8 cellular contexts compared by ENCODE assay signal in the genomic region with DNA sequence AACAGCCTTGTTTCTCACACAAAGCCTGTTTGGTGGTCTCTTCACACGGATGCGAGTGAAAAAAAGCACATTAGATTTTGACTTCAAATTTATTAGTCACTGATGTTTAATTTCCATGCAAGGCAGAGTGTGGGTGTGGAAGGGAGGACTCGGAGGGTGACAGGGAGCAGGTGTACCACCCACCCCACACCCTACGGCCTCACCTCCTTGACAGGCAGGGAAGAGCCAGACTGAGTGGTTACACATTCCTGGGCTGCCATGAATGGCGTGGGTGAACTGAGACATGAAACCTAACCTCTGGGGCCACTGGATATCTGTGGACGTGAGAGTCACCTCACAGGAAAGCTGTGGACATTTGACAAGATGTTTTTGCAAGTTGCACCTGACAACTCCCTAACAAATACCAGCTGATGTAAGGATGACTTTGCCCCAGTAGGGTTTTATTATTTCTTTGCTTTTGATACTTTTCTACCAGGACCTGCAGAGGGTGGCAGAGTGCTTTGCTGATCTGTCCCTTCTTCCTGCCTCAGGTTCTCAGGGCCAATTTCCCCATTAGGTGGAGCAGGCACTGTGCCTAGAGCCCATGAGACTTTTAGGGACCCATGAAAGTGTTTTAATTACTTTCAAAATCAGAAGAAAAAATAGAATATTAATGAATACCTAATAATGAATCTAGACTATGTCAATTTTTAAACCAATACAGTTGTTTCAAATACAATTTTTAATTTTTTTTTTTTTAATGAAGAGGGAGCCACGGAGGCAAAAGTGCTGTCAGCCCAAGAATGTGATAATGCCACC. TPM values are rescaled to one million over a fixed set of nuclear protein-coding genes. Genes with fewer than 3 reads are reported as not detected.
A peak's percentile ranks its signal among the peaks of the same experiment; 100 is the strongest.
DNase-seq lines count a peak whose midpoint lies in the region; ATAC-seq and TF ChIP-seq lines count a peak whose summit lies in the region.

No MANE protein-coding gene starts in this region.

- DNase-seq in activated CD8-positive, alpha-beta memory T cell treated with anti-CD3 and anti-CD28 coated beads for 1 hour (ENCODE audit: extremely low read depth in 1 of 2, low read depth in 1 of 2), result peak; percentile 8 to 9
- DNase-seq in activated CD8-positive, alpha-beta memory T cell treated with anti-CD3 and anti-CD28 coated beads, Interleukin-2, amount 50 U/mL, for 48 hours, result no peak
- DNase-seq in OCI-M1 (lab: John Stamatoyannopoulos, UW), result peak; percentile 91
- peak; percentile 9 for DNase-seq in activated gamma-delta T cell treated with anti-CD3 and anti-CD28 coated beads, Interleukin-2, amount 50 U/mL, for 16 hours (ENCODE audit: low read depth)
- DNase-seq in head of caudate nucleus, result peak; percentile 14 to 85 (median 64)
- DNase-seq in psoas muscle, result peak in 1 of 2 donors; percentile 21
- DNase-seq in NCI-H187 treated with DMSO at 0.1 percent for 48 hours (lab: John Stamatoyannopoulos, UW), result no peak

- no peak overlapping the region for H3K27ac ChIP-seq in psoas muscle

- H3K27me3 ChIP-seq in psoas muscle (ENCODE audit: insufficient read depth in 3 of 3, low read length in 2 of 3), result no peaks in the 10 kb centered on the region

- H3K9me3 ChIP-seq in psoas muscle, result no peaks in the 10 kb centered on the region

- no peaks in the 10 kb centered on the region for H3K4me1 ChIP-seq in psoas muscle

- no peaks in the 10 kb centered on the region for H3K36me3 ChIP-seq in psoas muscle (ENCODE audit: insufficient read depth in 1 of 2, low read depth in 1 of 2)

- TF ChIP-seq CTCF in psoas muscle (IDR thresholded peaks at IDR 0.05), result peak; percentile 37

- peak; percentile 70 for ATAC-seq in HG03060 (IDR thresholded peaks at IDR 0.05; ENCODE audit: low read depth, unreplicated experiment)
- ATAC-seq in psoas muscle, result peak in 2 of 4 donors; percentile 59 to 62

- H3K4me3 ChIP-seq in psoas muscle, result no peak overlapping the region

- intact Hi-C loops in head of caudate nucleus (cut with DNase I) (loop anchor here (5.0 kb wide), 1 partner anchor 177 kb away; no protein-coding TSS in a partner anchor), psoas muscle (cut with DNase I) (loop anchor here in 1 of 2 donors (5.0 to 10.0 kb wide), 2 partner anchors 139 to 172 kb away; no protein-coding TSS in a partner anchor)

- 47 to 58% (median 47%) methylated on average over 7 of the region's 7 CpGs for WGBS in psoas muscle, 3 donors

RNA-seq across cellular contexts. Expression of gene CYSLTR2, which starts 58.2 kb away (rescaled TPM):
- under 1 TPM in 3 of 4 donors, not detected in 1; 0.04 to 0.49 (median 0.18) TPM for total RNA-seq in psoas muscle
- under 1 TPM; 0.01 to 0.04 (median 0.03) TPM for polyA plus RNA-seq in psoas muscle

Comparison
In these comparisons a context has a peak if more than half of its experiments do, and no peak if none do; other contexts are left out.
1. DNase-seq: peak in activated CD8-positive, alpha-beta memory T cell treated with anti-CD3 and anti-CD28 coated beads for 1 hour (2 of 2), OCI-M1 (single experiment), activated gamma-delta T cell treated with anti-CD3 and anti-CD28 coated beads, Interleukin-2, amount 50 U/mL, for 16 hours (single experiment) and head of caudate nucleus (42 of 42); none in activated CD8-positive, alpha-beta memory T cell treated with anti-CD3 and anti-CD28 coated beads, Interleukin-2, amount 50 U/mL, for 48 hours (single experiment) and NCI-H187 treated with DMSO at 0.1 percent for 48 hours (single experiment).